Comparison of ENCODE assay signal across 8 cellular contexts in genomic region chr7:98878365-98879197, GRCh38. TPM values are rescaled to one million over a fixed set of nuclear protein-coding genes. Genes with fewer than 3 reads are reported as not detected.
DNase-seq lines count a peak whose midpoint lies in the region; ATAC-seq and TF ChIP-seq lines count a peak whose summit lies in the region.

TSS of gene TRRAP (plus strand) at chr7:98878532. CDS start at chr7:98881151, 2,619 bp downstream.

- peak within 1 kb of the TSS; percentile 59; the same call in 1 of the 2 replicates for H3K27ac ChIP-seq in ACC112 (ENCODE audit: low read depth, low read length)
- H3K27ac ChIP-seq in right lobe of liver = peak within 1 kb of the TSS; percentile 89 to 96 (median 95)

- TF ChIP-seq POLR2A in GM18505 (IDR thresholded peaks at IDR 0.05; ENCODE audit: borderline replicate concordance, extremely low read depth, insufficient read depth, insufficient read length) = peak; percentile 64
- TF ChIP-seq POLR2A in right lobe of liver (IDR thresholded peaks at IDR 0.05) = peak; percentile 55

- ATAC-seq in GM18505 (IDR thresholded peaks at IDR 0.05; ENCODE audit: unreplicated experiment) (peak; percentile 62), HG02973 (IDR thresholded peaks at IDR 0.05; ENCODE audit: unreplicated experiment) (peak; percentile 66), right lobe of liver (peak; percentile 78 to 87 (median 81))

- DNase-seq in NCI-H2196 treated with DMSO at 0.1 percent for 48 hours (lab: John Stamatoyannopoulos, UW; ENCODE audit: unreplicated experiment) (peak; percentile 55), dermis microvascular lymphatic vessel endothelial cell (ENCODE audit: low read depth in 2 of 2) (peak; percentile 33 to 83), right lobe of liver (peak; percentile 72 to 77 (median 77))
- DNase-seq in activated CD4-positive, alpha-beta T cell treated with anti-CD3 and anti-CD28 coated beads, Interleukin-2, amount 50 U/mL, for 24 hours (ENCODE audit: low read depth in 1 of 2, low spot score in 1 of 2) = peak; percentile 59 to 72
- DNase-seq in stimulated activated CD4-positive, alpha-beta T cell treated with anti-CD3 and anti-CD28 coated beads, Interleukin-4, amount 100 ng/mL, for 4 hours = peak; percentile 66 to 77

- TF ChIP-seq CTCF in right lobe of liver (IDR thresholded peaks at IDR 0.05) = peak; percentile 93 to 98 (median 97)

- peak within 1 kb of the TSS; percentile 98 for H3K4me3 ChIP-seq in ACC112 (ENCODE audit: low read depth, low read length)
- peak within 1 kb of the TSS; percentile 97 to 100 (median 99) for H3K4me3 ChIP-seq in right lobe of liver

- intact Hi-C loops in right lobe of liver (cut with DNase I) = no loop called here

- no peaks in the 10 kb centered on the region for H3K9me3 ChIP-seq in right lobe of liver

- WGBS in right lobe of liver (ENCODE audit: insufficient coverage, low coverage, low lambda C conversion rate, missing lambda C conversion rate) = no CpG with 5 or more reads among the region's 113 CpGs

- peak within 1 kb of the TSS; percentile 100 for H2AFZ ChIP-seq in ACC112 (ENCODE audit: low read length, unreplicated experiment)

- H3K79me2 ChIP-seq in ACC112 (ENCODE audit: control insufficient read depth, insufficient read depth, low read length, unreplicated experiment) = peaks cover 29% of the 10 kb centered on the region

- H3K4me1 ChIP-seq in ACC112 (ENCODE audit: control insufficient read depth, insufficient read depth, low read length, unreplicated experiment) = peaks cover 4% of the 10 kb centered on the region
- H3K4me1 ChIP-seq in right lobe of liver = peaks cover 0 to 8% (median 3%) of the 10 kb centered on the region in 4 donors

- H3K27me3 ChIP-seq in ACC112 (ENCODE audit: insufficient read depth, low read length) (no peaks in the 10 kb centered on the region), right lobe of liver (no peaks in the 10 kb centered on the region)

- peaks cover 5% of the 10 kb centered on the region; the same call in 1 of the 2 replicates for H3K36me3 ChIP-seq in ACC112 (ENCODE audit: insufficient read depth, low read length)
- peaks cover 0 to 26% (median 5%) of the 10 kb centered on the region in 4 donors for H3K36me3 ChIP-seq in right lobe of liver

RNA-seq across cellular contexts. Expression of gene TRRAP, which starts in this region (rescaled TPM):
- total RNA-seq in dermis microvascular lymphatic vessel endothelial cell = 11.9 and 20.2 TPM in 2 replicates
- 10 to 100 TPM; 16.1 to 20.5 (median 18.6) TPM for total RNA-seq in right lobe of liver

Comparison
In these comparisons a context has a peak if more than half of its experiments do, and no peak if none do; other contexts are left out.
1. Peak in every context shown above with its lines: DNase-seq, ATAC-seq, H3K4me3 ChIP-seq and H3K27ac ChIP-seq.